7 cellular contexts compared by ENCODE assay signal in the genomic region with DNA sequence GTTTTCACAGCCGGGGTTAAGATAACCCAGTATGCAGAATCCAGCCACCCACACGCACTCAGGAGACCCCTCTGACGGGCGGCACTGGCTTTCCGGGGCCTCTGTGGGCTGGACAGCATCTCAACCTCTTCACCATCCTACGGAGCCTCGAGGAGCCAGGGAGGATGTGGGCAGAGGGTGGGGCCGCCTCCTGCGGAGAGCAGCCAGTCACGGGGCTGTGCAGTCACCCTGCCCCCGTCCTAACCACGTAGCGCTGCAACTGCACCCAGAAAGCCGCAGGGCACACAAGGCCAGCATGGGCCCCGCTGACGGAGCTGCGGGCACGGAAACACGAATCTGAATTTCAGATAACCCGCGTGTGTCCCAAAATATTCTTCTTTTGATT.
DNase-seq lines count a peak whose midpoint lies in the region; ATAC-seq and TF ChIP-seq lines count a peak whose summit lies in the region.

No MANE protein-coding gene starts in this region.

- ATAC-seq in HG03139 (IDR thresholded peaks at IDR 0.05; ENCODE audit: unreplicated experiment) = peak; percentile 89
- peak; percentile 95 for ATAC-seq in activated naive CD8-positive, alpha-beta T cell treated with anti-CD3 and anti-CD28 coated beads, Interleukin-2, amount 50 U/mL, for 24 hours
- peak; percentile 93 for ATAC-seq in stimulated activated naive CD8-positive, alpha-beta T cell treated with anti-CD3 and anti-CD28 coated beads, Interleukin-15, Interleukin-2, amounts not matched to agents 100 U/mL and 50 U/mL, for 24 hours

- H3K4me1 Mint-ChIP-seq in T-helper 1 cell treated with Interleukin-12 subunit alpha and Interleukin-12 subunit beta and Interleukin-4 antibody, amounts not matched to agents 30 μg/mL and 1 μg/mL, for 36 hours (ENCODE audit: low read depth) = peaks cover 45% of the 10 kb centered on the region
- peaks cover 58% of the 10 kb centered on the region for H3K4me1 Mint-ChIP-seq in activated naive CD8-positive, alpha-beta T cell treated with anti-CD3 and anti-CD28 coated beads, Interleukin-2, amount 50 U/mL, for 24 hours

- H3K4me3 Mint-ChIP-seq in T-helper 1 cell treated with Interleukin-12 subunit alpha and Interleukin-12 subunit beta and Interleukin-4 antibody, amounts not matched to agents 30 μg/mL and 1 μg/mL, for 36 hours = peak overlapping the region; percentile 93
- peak overlapping the region; percentile 74 for H3K4me3 Mint-ChIP-seq in activated naive CD8-positive, alpha-beta T cell treated with anti-CD3 and anti-CD28 coated beads, Interleukin-2, amount 50 U/mL, for 24 hours

- TF ChIP-seq POLR2A in GM19193 (IDR thresholded peaks at IDR 0.05; ENCODE audit: extremely low read depth, insufficient read depth, insufficient read length) = peak; percentile 73

- H3K27ac Mint-ChIP-seq in T-helper 1 cell treated with Interleukin-12 subunit alpha and Interleukin-12 subunit beta and Interleukin-4 antibody, amounts not matched to agents 30 μg/mL and 1 μg/mL, for 36 hours = peak overlapping the region; percentile 98
- peak overlapping the region; percentile 77 for H3K27ac Mint-ChIP-seq in activated naive CD8-positive, alpha-beta T cell treated with anti-CD3 and anti-CD28 coated beads, Interleukin-2, amount 50 U/mL, for 24 hours

- no peaks in the 10 kb centered on the region for H3K27me3 Mint-ChIP-seq in T-helper 1 cell treated with Interleukin-12 subunit alpha and Interleukin-12 subunit beta and Interleukin-4 antibody, amounts not matched to agents 30 μg/mL and 1 μg/mL, for 36 hours (ENCODE audit: low read depth)
- no peaks in the 10 kb centered on the region for H3K27me3 Mint-ChIP-seq in activated naive CD8-positive, alpha-beta T cell treated with anti-CD3 and anti-CD28 coated beads, Interleukin-2, amount 50 U/mL, for 24 hours

- peaks cover 17% of the 10 kb centered on the region for H3K36me3 Mint-ChIP-seq in T-helper 1 cell treated with Interleukin-12 subunit alpha and Interleukin-12 subunit beta and Interleukin-4 antibody, amounts not matched to agents 30 μg/mL and 1 μg/mL, for 36 hours (ENCODE audit: low read depth)
- peaks cover 9% of the 10 kb centered on the region for H3K36me3 Mint-ChIP-seq in activated naive CD8-positive, alpha-beta T cell treated with anti-CD3 and anti-CD28 coated beads, Interleukin-2, amount 50 U/mL, for 24 hours (ENCODE audit: low read depth)

- no peaks in the 10 kb centered on the region for H3K9me3 Mint-ChIP-seq in T-helper 1 cell treated with Interleukin-12 subunit alpha and Interleukin-12 subunit beta and Interleukin-4 antibody, amounts not matched to agents 30 μg/mL and 1 μg/mL, for 36 hours
- no peaks in the 10 kb centered on the region for H3K9me3 Mint-ChIP-seq in activated naive CD8-positive, alpha-beta T cell treated with anti-CD3 and anti-CD28 coated beads, Interleukin-2, amount 50 U/mL, for 24 hours

- peak; percentile 88 for DNase-seq in activated naive CD8-positive, alpha-beta T cell treated with anti-CD3 and anti-CD28 coated beads, Interleukin-2, amount 50 U/mL, for 24 hours
- DNase-seq in midbrain (lab: John Stamatoyannopoulos, UW) = peak; percentile 16
- peak; percentile 89 for DNase-seq in stimulated activated naive CD8-positive, alpha-beta T cell treated with anti-CD3 and anti-CD28 coated beads, Interleukin-15, Interleukin-2, amounts not matched to agents 100 U/mL and 50 U/mL, for 24 hours
- no peak for DNase-seq in NCI-H2171 (lab: John Stamatoyannopoulos, UW)
